Comparison of ENCODE assay signal across 35 cellular contexts in genomic region chr1:20284625-20285024, GRCh38. TPM values are rescaled to one million over a fixed set of nuclear protein-coding genes. Genes with fewer than 3 reads are reported as not detected.
"Had no signal": no experiment of that assay in that cellular context is flagged by ENCODE, and none has a peak within 500 bp of the region (broad histone marks: within the 10 kb centered on the region; RNA-seq: fewer than 3 reads in every experiment).

No MANE protein-coding gene starts in this region.

- H3K4me3 ChIP-seq: colonic mucosa, esophagus squamous epithelium, gastrocnemius medialis, heart right ventricle, left lung, lower lobe of right lung, mucosa of descending colon had no signal

- H3K27ac Mint-ChIP-seq: dendritic cell treated with granulocyte-macrophage colony-stimulating factor and Interleukin-4, amounts not matched to agents 40 ng/mL and 50 ng/mL, for 4 days; effector memory CD8-positive, alpha-beta T cell; endodermal cell; mesothelial cell of epicardium; naive B cell had no signal

- ATAC-seq: effector memory CD8-positive, alpha-beta T cell; esophagus mucosa; gastrocnemius medialis; heart right ventricle; left cardiac atrium; left lung; left ventricle myocardium superior; lower lobe of right lung; mucosa of descending colon had no signal

- H3K4me3 Mint-ChIP-seq: dendritic cell treated with granulocyte-macrophage colony-stimulating factor and Interleukin-4, amounts not matched to agents 40 ng/mL and 50 ng/mL, for 4 days; effector memory CD8-positive, alpha-beta T cell; endodermal cell; mesothelial cell of epicardium; naive B cell had no signal

- FAIRE-seq: endometrium, islet of Langerhans, keratinocyte had no signal

- H3K36me3 ChIP-seq: colonic mucosa, esophagus squamous epithelium, gastrocnemius medialis, heart right ventricle, left lung, lower lobe of right lung had no signal

- H3K9me3 ChIP-seq: colonic mucosa, esophagus squamous epithelium, gastrocnemius medialis, left lung, lower lobe of right lung, mucosa of descending colon had no signal

- H3K9me3 Mint-ChIP-seq: dendritic cell treated with granulocyte-macrophage colony-stimulating factor and Interleukin-4, amounts not matched to agents 40 ng/mL and 50 ng/mL, for 4 days; effector memory CD8-positive, alpha-beta T cell had no signal

- H3K4me1 ChIP-seq: colonic mucosa, esophagus squamous epithelium, left lung, lower lobe of right lung had no signal

- H3K27me3 ChIP-seq: colonic mucosa, gastrocnemius medialis had no signal

- H3K27ac ChIP-seq: colonic mucosa, epithelial cell of prostate, esophagus squamous epithelium, gastrocnemius medialis, heart right ventricle, left lung, lower lobe of right lung had no signal

- DNase-seq: colonic mucosa; cortex of kidney; effector CD8-positive, alpha-beta T cell; effector memory CD8-positive, alpha-beta T cell; endodermal cell; erythroblast; esophagus squamous epithelium; foreskin fibroblast; foreskin melanocyte; gastrocnemius medialis; glutamatergic neuron; head of caudate nucleus; heart right ventricle; hippocampal formation; left cardiac atrium; left lung; left ventricle myocardium superior; lower lobe of right lung; mesenchymal stem cell; mucosa of descending colon; naive B cell had no signal

RNA-seq across cellular contexts. Expression of gene VWA5B1, which starts 6.0 kb away (rescaled TPM):
- total RNA-seq: dermis microvascular lymphatic vessel endothelial cell, esophagus mucosa, esophagus squamous epithelium, glomerular endothelial cell, kidney epithelial cell, left ventricle myocardium superior, lower leg skin, lung microvascular endothelial cell, mesenteric fat pad, myocyte had no signal
- polyA plus RNA-seq: keratinocyte had no signal
